ENCODE assay signal across 8 cellular contexts in the genomic region with DNA sequence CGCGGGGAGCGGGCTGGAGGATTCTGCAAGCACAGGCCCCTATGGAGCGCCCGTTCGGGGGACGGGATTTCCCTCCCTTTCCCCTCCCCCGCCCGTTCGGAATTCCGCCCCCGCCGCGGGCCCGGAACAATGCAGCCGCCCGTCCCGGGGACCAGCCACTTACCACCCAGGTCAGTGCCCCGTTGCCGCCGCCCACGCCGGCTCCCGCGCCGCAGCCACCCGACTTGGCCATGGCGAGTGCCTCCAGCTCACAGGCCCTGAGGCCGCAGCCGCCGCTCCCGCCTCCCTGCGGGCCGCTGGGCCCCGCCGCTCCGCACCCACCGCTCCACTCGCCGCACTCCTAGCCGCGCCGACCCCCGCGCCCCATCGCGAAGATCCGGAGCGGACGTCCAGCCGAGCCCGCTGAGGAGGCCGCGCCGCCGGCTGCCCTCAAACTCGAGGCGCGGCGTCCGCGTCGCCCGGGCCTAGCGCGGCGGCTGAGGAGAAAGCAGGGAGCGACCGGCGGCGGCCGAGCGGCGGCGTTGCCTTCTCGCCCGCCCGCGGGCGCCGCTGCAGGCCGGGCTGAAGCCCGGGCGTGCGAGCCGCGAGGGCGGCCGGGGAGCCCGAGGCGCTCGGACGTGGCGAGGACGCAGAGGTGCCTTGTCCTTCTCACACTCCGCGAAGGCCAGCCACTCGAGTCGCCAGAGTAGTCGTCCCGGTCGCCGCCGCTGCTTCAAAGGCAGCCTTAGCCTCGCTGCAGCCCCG. TPM values are rescaled to one million over a fixed set of nuclear protein-coding genes. Genes with fewer than 3 reads are reported as not detected.
A peak's percentile ranks its signal among the peaks of the same experiment; 100 is the strongest.
DNase-seq lines count a peak whose midpoint lies in the region; ATAC-seq and TF ChIP-seq lines count a peak whose summit lies in the region.

No MANE protein-coding gene starts in this region.

- intact Hi-C loops in breast epithelium (cut with DNase I; ENCODE audit: low total_unique reads) = no loop called here

- no peak for TF ChIP-seq CTCF in WI38 (IDR thresholded peaks at IDR 0.05; ENCODE audit: low read depth, low read length)
- no peak for TF ChIP-seq CTCF in breast epithelium (IDR thresholded peaks at IDR 0.05)

- H3K4me1 ChIP-seq in breast epithelium = peaks cover 0 to 4% of the 10 kb centered on the region in 2 donors

- DNase-seq in C1 segment of cervical spinal cord (lab: John Stamatoyannopoulos, UW) = peak in 11 of 14 donors; percentile 49 to 82 (median 69)
- peak; percentile 69 to 74 for DNase-seq in breast epithelium (ENCODE audit: low spot score in 2 of 2)
- DNase-seq in islet precursor cell = peak; percentile 86
- peak; percentile 17 to 67 (median 28) for DNase-seq in stimulated activated CD4-positive, alpha-beta T cell treated with anti-CD3 and anti-CD28 coated beads, Interleukin-12 subunit alpha, Interleukin-12 subunit beta, amount 100 ng/mL, for 48 hours (ENCODE audit: low read depth in 2 of 3, low spot score in 1 of 3)
- DNase-seq in KBM-7 = no peak

- no peak for TF ChIP-seq POLR2A in breast epithelium (IDR thresholded peaks at IDR 0.05)

- no peaks in the 10 kb centered on the region for H3K9me3 ChIP-seq in breast epithelium

- in situ Hi-C loops in KBM-7 (cut with MboI; ENCODE audit: low pct_unique_long_range_greater_than_20kb, low sequenced_read_pairs) = no loop called here

- H3K27ac ChIP-seq in breast epithelium = peak overlapping the region; percentile 97 to 99

- H3K27me3 ChIP-seq in breast epithelium = no peaks in the 10 kb centered on the region

- ATAC-seq in GM19351 (IDR thresholded peaks at IDR 0.05; ENCODE audit: unreplicated experiment) (peak; percentile 26), HG03457 (IDR thresholded peaks at IDR 0.05; ENCODE audit: unreplicated experiment) (peak; percentile 24)

- H3K36me3 ChIP-seq in breast epithelium = no peaks in the 10 kb centered on the region

- peak overlapping the region; percentile 89 for H3K4me3 ChIP-seq in WI38 (ENCODE audit: low read depth, low read length)
- H3K4me3 ChIP-seq in breast epithelium = peak overlapping the region; percentile 70 to 93 (median 84)

RNA-seq across cellular contexts. Expression of a gene that starts 0.5 kb away (rescaled TPM):
- total RNA-seq in breast epithelium = 100 to 1,000 TPM in 2 of 3 donors, 10 to 100 TPM in 1; 79.8 to 145 (median 125) TPM
